8 cellular contexts compared by ENCODE assay signal in genomic region chr3:118817748-118818165, GRCh38.
DNase-seq lines count a peak whose midpoint lies in the region; ATAC-seq, FAIRE-seq and TF ChIP-seq lines count a peak whose summit lies in the region.

No MANE protein-coding gene starts in this region.

- no peaks in the 10 kb centered on the region for H3K9me3 ChIP-seq in right atrium auricular region
- H3K9me3 ChIP-seq in small intestine (ENCODE audit: control insufficient read depth, low read depth): no peaks in the 10 kb centered on the region

- DNase-seq in GM04504 (ENCODE audit: low read depth): peak; percentile 12
- peak; percentile 41 for DNase-seq in HS-27A (ENCODE audit: low read depth)
- DNase-seq in NCI-H82 treated with DMSO at 0.1 percent for 48 hours (lab: John Stamatoyannopoulos, UW; ENCODE audit: unreplicated experiment): peak; percentile 72
- DNase-seq in activated naive CD8-positive, alpha-beta T cell treated with anti-CD3 and anti-CD28 coated beads for 36 hours: peak; percentile 18
- DNase-seq in right atrium auricular region (ENCODE audit: low spot score): no peak
- peak; percentile 42 for DNase-seq in small intestine
- DNase-seq in sciatic nerve (ENCODE audit: low spot score): no peak

- no peaks in the 10 kb centered on the region for H3K27me3 ChIP-seq in right atrium auricular region
- H3K27me3 ChIP-seq in small intestine (ENCODE audit: control insufficient read depth in 2 of 2, insufficient read depth in 2 of 2, low read length in 2 of 2): no peaks in the 10 kb centered on the region

- H3K4me1 ChIP-seq in right atrium auricular region (no peaks in the 10 kb centered on the region), small intestine (ENCODE audit: control insufficient read depth in 2 of 2, insufficient read depth in 1 of 2, low read depth in 1 of 2, low read length in 1 of 2) (no peaks in the 10 kb centered on the region)

- TF ChIP-seq CTCF in right atrium auricular region (IDR thresholded peaks at IDR 0.05): peak; percentile 70 to 80

- H3K27ac Mint-ChIP-seq in activated naive CD8-positive, alpha-beta T cell treated with anti-CD3 and anti-CD28 coated beads for 36 hours: no peak overlapping the region

- FAIRE-seq in small intestine (lab: Jason Lieb, UNC): no peak

- no peak overlapping the region for H3K4me3 ChIP-seq in right atrium auricular region
- no peak overlapping the region for H3K4me3 ChIP-seq in small intestine (ENCODE audit: low read depth in 1 of 2, low read length in 2 of 2)

- H3K4me1 Mint-ChIP-seq in activated naive CD8-positive, alpha-beta T cell treated with anti-CD3 and anti-CD28 coated beads for 36 hours: peaks cover 3% of the 10 kb centered on the region

- no peaks in the 10 kb centered on the region for H3K9me3 Mint-ChIP-seq in activated naive CD8-positive, alpha-beta T cell treated with anti-CD3 and anti-CD28 coated beads for 36 hours

- 21 to 23% (median 22%) methylated on average over 5 of the region's 5 CpGs for WGBS in small intestine, 3 donors

- intact Hi-C loops in sciatic nerve (cut with DNase I): no loop called here

- H3K27me3 Mint-ChIP-seq in activated naive CD8-positive, alpha-beta T cell treated with anti-CD3 and anti-CD28 coated beads for 36 hours: peaks cover 7% of the 10 kb centered on the region

- ATAC-seq in GM21526 (IDR thresholded peaks at IDR 0.05; ENCODE audit: low FRiP score, unreplicated experiment) (peak; percentile 78), sciatic nerve (no peak)

- H3K27ac ChIP-seq in right atrium auricular region: no peak overlapping the region
- H3K27ac ChIP-seq in small intestine (ENCODE audit: low read depth in 1 of 2, low read length in 1 of 2): no peak overlapping the region

- no peak overlapping the region for H3K4me3 Mint-ChIP-seq in activated naive CD8-positive, alpha-beta T cell treated with anti-CD3 and anti-CD28 coated beads for 36 hours

- H3K36me3 ChIP-seq in right atrium auricular region (no peaks in the 10 kb centered on the region), small intestine (ENCODE audit: control insufficient read depth in 2 of 2, insufficient read depth in 2 of 2, low read length in 2 of 2) (no peaks in the 10 kb centered on the region)

- no peaks in the 10 kb centered on the region for H3K36me3 Mint-ChIP-seq in activated naive CD8-positive, alpha-beta T cell treated with anti-CD3 and anti-CD28 coated beads for 36 hours

Comparison
In these comparisons a context has a peak if more than half of its experiments do, and no peak if none do; other contexts are left out.
1. DNase-seq: peak in GM04504 (single experiment), HS-27A (single experiment), NCI-H82 treated with DMSO at 0.1 percent for 48 hours (single experiment), activated naive CD8-positive, alpha-beta T cell treated with anti-CD3 and anti-CD28 coated beads for 36 hours (single experiment) and small intestine (single experiment); none in right atrium auricular region (single experiment) and sciatic nerve (single experiment).